Comparison of ENCODE assay signal across 1 cellular context in the genomic region with DNA sequence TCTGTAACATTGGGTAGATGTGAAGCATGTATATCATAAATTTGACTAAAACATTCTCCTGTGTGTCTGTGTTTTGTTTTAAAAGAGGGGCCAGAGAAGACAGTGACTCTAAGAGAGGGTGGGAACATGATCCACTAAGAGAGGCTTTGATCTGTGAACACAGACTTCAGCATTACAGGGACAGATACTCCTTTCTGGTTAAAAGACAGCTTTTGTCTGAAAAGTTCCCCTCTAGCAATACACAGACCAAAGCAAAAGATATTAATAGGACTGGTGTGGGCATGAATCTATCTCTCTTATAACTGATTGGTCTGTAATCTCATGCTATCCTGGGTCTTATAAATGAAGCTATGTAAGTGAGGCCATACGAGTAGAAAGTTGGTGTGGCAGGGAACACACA.
TF ChIP-seq lines count a peak whose summit lies in the region.

No MANE protein-coding gene starts in this region.

TF ChIP-seq in H1, 55 proteins besides CTCF, POLR2A, EP300 and RAD21 (continued from another document):
- TF ChIP-seq, protein P1, sequence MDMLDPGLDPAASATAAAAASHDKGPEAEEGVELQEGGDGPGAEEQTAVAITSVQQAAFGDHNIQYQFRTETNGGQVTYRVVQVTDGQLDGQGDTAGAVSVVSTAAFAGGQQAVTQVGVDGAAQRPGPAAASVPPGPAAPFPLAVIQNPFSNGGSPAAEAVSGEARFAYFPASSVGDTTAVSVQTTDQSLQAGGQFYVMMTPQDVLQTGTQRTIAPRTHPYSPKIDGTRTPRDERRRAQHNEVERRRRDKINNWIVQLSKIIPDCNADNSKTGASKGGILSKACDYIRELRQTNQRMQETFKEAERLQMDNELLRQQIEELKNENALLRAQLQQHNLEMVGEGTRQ (IDR thresholded peaks at IDR 0.05; ENCODE audit: low read length) = no peak
- no peak for TF ChIP-seq JUN (IDR thresholded peaks at IDR 0.05; ENCODE audit: low read depth, low read length)
- TF ChIP-seq RXRA (IDR thresholded peaks at IDR 0.05; ENCODE audit: insufficient read depth, low read depth, low read length) = no peak
- TF ChIP-seq SP1 (IDR thresholded peaks at IDR 0.05; ENCODE audit: low read depth, low read length) = no peak
- TF ChIP-seq BACH1 (IDR thresholded peaks at IDR 0.05; ENCODE audit: low read length) = no peak
- TF ChIP-seq POU5F1 (IDR thresholded peaks at IDR 0.05; ENCODE audit: low read depth, low read length) = no peak
- no peak for TF ChIP-seq SIN3A (conservative IDR thresholded peaks at IDR 0.05 in 1 of 2, IDR thresholded peaks at IDR 0.05 in 1 of 2; ENCODE audit: low read depth in 1 of 2, low read length in 2 of 2)
- no peak for TF ChIP-seq SIRT6 (IDR thresholded peaks at IDR 0.05; ENCODE audit: low read length)
TF ChIP-seq in H1: peak in this region for 0.
